ENCODE assay signal across 1 cellular context in genomic region chr11:125887373-125888324, GRCh38.
A peak's percentile ranks its signal among the peaks of the same experiment; 100 is the strongest.
TF ChIP-seq lines count a peak whose summit lies in the region.

Gene HYLS1, plus strand, starts transcription at chr11:125887668. Its CDS starts 11,701 bp downstream, at chr11:125899369.

TF ChIP-seq in GM12878, 131 proteins besides CTCF, POLR2A, EP300 and RAD21 (continued from another document and continues in another):
- TF ChIP-seq ZNF687 (IDR thresholded peaks at IDR 0.05), result peak; percentile 54
- no peak for TF ChIP-seq SREBF1 (IDR thresholded peaks at IDR 0.05; ENCODE audit: low read length)
- TF ChIP-seq SUZ12 (IDR thresholded peaks at IDR 0.05; ENCODE audit: unreplicated experiment), result no peak
- peak; percentile 58; the same call in 1 of the 2 replicates for TF ChIP-seq MEF2A (IDR thresholded peaks at IDR 0.05; ENCODE audit: insufficient read depth, low read depth, low read length)
- TF ChIP-seq NR2C1 (IDR thresholded peaks at IDR 0.05), result peak; percentile 12; the same call in 1 of the 2 replicates
- TF ChIP-seq KDM1A (IDR thresholded peaks at IDR 0.05; ENCODE audit: borderline replicate concordance), result no peak
- no peak for TF ChIP-seq PBX3 (IDR thresholded peaks at IDR 0.05; ENCODE audit: insufficient replicate concordance, low read depth, low read length)
- no peak for TF ChIP-seq YBX1 (IDR thresholded peaks at IDR 0.05)
- no peak for TF ChIP-seq CBX3 (IDR thresholded peaks at IDR 0.05; ENCODE audit: borderline replicate concordance, low read depth)
- 0 out of 2 replicates have a peak, but pooled peaks have one; percentile 15 for TF ChIP-seq ELK1 (IDR thresholded peaks at IDR 0.05; ENCODE audit: low read depth, low read length)
- TF ChIP-seq ZNF384 (IDR thresholded peaks at IDR 0.05; ENCODE audit: borderline replicate concordance, low read depth, low read length), result no peak
- TF ChIP-seq EED (IDR thresholded peaks at IDR 0.05; ENCODE audit: low read depth), result no peak; the same call in none of the 2 replicates
- no peak for TF ChIP-seq USF1 (IDR thresholded peaks at IDR 0.05; ENCODE audit: borderline replicate concordance, extremely low read length, insufficient read depth, low read depth, low read length)
- peak; percentile 55; the same call in 1 of the 2 replicates for TF ChIP-seq IRF5 (IDR thresholded peaks at IDR 0.05; ENCODE audit: borderline replicate concordance)
- no peak for TF ChIP-seq ZNF274 (IDR thresholded peaks at IDR 0.05; ENCODE audit: insufficient read depth, insufficient read length)
- TF ChIP-seq SPI1 (IDR thresholded peaks at IDR 0.05; ENCODE audit: borderline replicate concordance, insufficient read depth, low read depth, low read length), result no peak
- no peak for TF ChIP-seq MYB (IDR thresholded peaks at IDR 0.05; ENCODE audit: borderline replicate concordance, low read depth, low read length)
- no peak for TF ChIP-seq BCL11A (IDR thresholded peaks at IDR 0.05; ENCODE audit: low read depth, low read length)
- no peak for TF ChIP-seq CBX5 (IDR thresholded peaks at IDR 0.05; ENCODE audit: low read depth)
- peak; percentile 13 to 60; a peak in 3 of 4 replicates for TF ChIP-seq BHLHE40 (IDR thresholded peaks at IDR 0.05; ENCODE audit: borderline replicate concordance in 1 of 2, low read depth in 2 of 2, low read length in 1 of 2)
- peak; percentile 99 for TF ChIP-seq LARP7 (IDR thresholded peaks at IDR 0.05)
- TF ChIP-seq ZNF592 (IDR thresholded peaks at IDR 0.05), result no peak
- no peak for TF ChIP-seq ATF2 (IDR thresholded peaks at IDR 0.05; ENCODE audit: low read length)
- no peak for TF ChIP-seq TBL1XR1 (IDR thresholded peaks at IDR 0.05; ENCODE audit: low read depth, low read length)
- TF ChIP-seq NR2F1 (conservative IDR thresholded peaks at IDR 0.05), result peak; percentile 96
- TF ChIP-seq STAT3 (IDR thresholded peaks at IDR 0.05; ENCODE audit: low read depth, low read length), result no peak
- TF ChIP-seq ZNF24 (IDR thresholded peaks at IDR 0.05), result 0 out of 2 replicates have a peak, but pooled peaks have one; percentile 25
- no peak for TF ChIP-seq FOXK2 (IDR thresholded peaks at IDR 0.05)
- TF ChIP-seq ZNF217 (IDR thresholded peaks at IDR 0.05), result peak; percentile 53; the same call in 1 of the 2 replicates
- peak; percentile 37; the same call in 1 of the 2 replicates for TF ChIP-seq MXI1 (IDR thresholded peaks at IDR 0.05; ENCODE audit: low read depth, low read length)
- no peak for TF ChIP-seq CHD1 (IDR thresholded peaks at IDR 0.05; ENCODE audit: low read depth, low read length)
- peak; percentile 63 for TF ChIP-seq SKIL (IDR thresholded peaks at IDR 0.05; ENCODE audit: low read depth, poor library complexity, severe bottlenecking)
- TF ChIP-seq RELB (IDR thresholded peaks at IDR 0.05; ENCODE audit: low read depth), result peak; percentile 44; the same call in 1 of the 2 replicates
- TF ChIP-seq ESRRA (IDR thresholded peaks at IDR 0.05; ENCODE audit: low read length), result no peak
- 0 out of 2 replicates have a peak, but pooled peaks have one; percentile 6 for TF ChIP-seq CHD2 (IDR thresholded peaks at IDR 0.05; ENCODE audit: borderline replicate concordance, low read depth, low read length)
- TF ChIP-seq NFIC (IDR thresholded peaks at IDR 0.05; ENCODE audit: low read depth, low read length), result no peak; the same call in 1 of the 2 replicates
- peak; percentile 38; the same call in 1 of the 3 replicates for TF ChIP-seq POU2F2 (IDR thresholded peaks at IDR 0.05; ENCODE audit: borderline replicate concordance, low read depth, low read length)
